ENCODE assay signal across 16 cellular contexts in the genomic region with DNA sequence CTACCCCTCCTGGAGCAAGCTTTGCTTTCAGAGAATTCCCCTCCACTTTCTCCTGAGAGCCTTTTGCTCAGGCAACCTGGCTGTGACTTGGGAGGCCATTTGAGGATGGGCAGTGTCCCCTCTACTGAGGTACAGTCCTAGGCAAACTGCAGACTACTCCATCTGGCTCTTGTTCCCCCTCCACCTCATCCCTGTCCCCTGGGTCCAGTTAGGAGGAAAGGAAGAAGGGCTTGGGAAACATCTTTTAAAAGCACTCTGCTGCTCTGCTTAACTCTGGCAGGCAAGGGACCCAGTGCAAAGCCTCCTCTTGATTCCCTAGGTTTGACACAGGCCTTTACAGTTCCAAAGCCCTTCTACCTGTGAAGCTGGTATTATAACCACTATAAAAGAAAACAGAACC.
DNase-seq lines count a peak whose midpoint lies in the region; ATAC-seq and TF ChIP-seq lines count a peak whose summit lies in the region.
"Had no signal": no experiment of that assay in that cellular context is flagged by ENCODE, and none has a peak within 500 bp of the region (broad histone marks: within the 10 kb centered on the region; RNA-seq: fewer than 3 reads in every experiment).

No MANE protein-coding gene starts in this region.

- no peaks in the 10 kb centered on the region for H4K20me1 ChIP-seq in GM23248 (ENCODE audit: insufficient read depth)

- H3K9me3 ChIP-seq in GM23248 (ENCODE audit: low read depth), result no peaks in the 10 kb centered on the region
- H3K9me3 ChIP-seq in iPS-15b (ENCODE audit: control insufficient read depth, insufficient read depth, low read length), result no peaks in the 10 kb centered on the region
- H3K9me3 ChIP-seq in tibial nerve, result no peaks in the 10 kb centered on the region
- H3K9me3 ChIP-seq: vagina had no signal

- no peak overlapping the region for H3K4me3 Mint-ChIP-seq in activated T-cell treated with anti-CD3 and anti-CD28 coated beads, Interleukin-2, amount 50 U/mL, for 4 hours
- H3K4me3 Mint-ChIP-seq: activated CD4-positive, alpha-beta memory T cell treated with anti-CD3 and anti-CD28 coated beads for 36 hours; memory B cell; stimulated activated naive CD8-positive, alpha-beta T cell treated with anti-CD3 and anti-CD28 coated beads, Interleukin-15, Interleukin-2, amounts not matched to agents 100 ng/mL and 50 ng/mL, for 24 hours had no signal

- no peaks in the 10 kb centered on the region for H3K4me1 Mint-ChIP-seq in activated T-cell treated with anti-CD3 and anti-CD28 coated beads, Interleukin-2, amount 50 U/mL, for 4 hours (ENCODE audit: low read depth)

- H3K79me2 ChIP-seq in ACC112 (ENCODE audit: control insufficient read depth, insufficient read depth, low read length, unreplicated experiment) (peaks cover 54% of the 10 kb centered on the region), GM23248 (ENCODE audit: insufficient read depth) (peaks cover 79% of the 10 kb centered on the region)
- H3K79me2 ChIP-seq: parathyroid adenoma had no signal

- TF ChIP-seq CTCF in astrocyte of the spinal cord (IDR thresholded peaks at IDR 0.05; ENCODE audit: low read depth, low read length) (no peak), tibial nerve (IDR thresholded peaks at IDR 0.05) (no peak)

- no peak for ATAC-seq in activated T-cell treated with anti-CD3 and anti-CD28 coated beads, Interleukin-2, amount 50 U/mL, for 4 hours
- ATAC-seq in HG02973 (IDR thresholded peaks at IDR 0.05; ENCODE audit: unreplicated experiment), result no peak
- ATAC-seq: activated T-cell treated with anti-CD3 and anti-CD28 coated beads, Interleukin-2, amount 50 U/mL, for 72 hours had no signal

- H3K9me2 ChIP-seq in GM23248 (ENCODE audit: insufficient read depth), result no peaks in the 10 kb centered on the region

- H2AFZ ChIP-seq in ACC112 (ENCODE audit: low read length, unreplicated experiment), result no peak overlapping the region
- H2AFZ ChIP-seq in GM23248, result no peak overlapping the region
- H2AFZ ChIP-seq: parathyroid adenoma had no signal

- H3K4me3 ChIP-seq in ACC112 (ENCODE audit: low read depth, low read length) (peak overlapping the region; percentile 76), GM23248 (peak overlapping the region; percentile 78), astrocyte of the spinal cord (ENCODE audit: low read depth, low read length) (peak overlapping the region; percentile 61), iPS-15b (ENCODE audit: low read depth, low read length) (peak overlapping the region; percentile 91), tibial nerve (no peak overlapping the region)

- H3K27ac ChIP-seq in ACC112 (ENCODE audit: low read depth, low read length) (peak overlapping the region; percentile 48), GM23248 (peak overlapping the region; percentile 76; the same call in 1 of the 2 replicates), tibial nerve (no peak overlapping the region)
- H3K27ac ChIP-seq: parathyroid adenoma had no signal

- TF ChIP-seq EP300 in tibial nerve (IDR thresholded peaks at IDR 0.05), result no peak

- H3K27me3 Mint-ChIP-seq in activated T-cell treated with anti-CD3 and anti-CD28 coated beads, Interleukin-2, amount 50 U/mL, for 4 hours (ENCODE audit: low read depth), result peaks cover 42% of the 10 kb centered on the region

- no peak for TF ChIP-seq POLR2A in tibial nerve (IDR thresholded peaks at IDR 0.05)

- H3K27me3 ChIP-seq in ACC112 (ENCODE audit: insufficient read depth, low read length) (no peaks in the 10 kb centered on the region), GM23248 (replicated peaks; ENCODE audit: insufficient read depth) (no peaks in the 10 kb centered on the region), iPS-15b (ENCODE audit: control insufficient read depth, insufficient read depth, low read length) (peaks cover 15% of the 10 kb centered on the region), tibial nerve (no peaks in the 10 kb centered on the region)
- H3K27me3 ChIP-seq: vagina had no signal

- peaks cover 38% of the 10 kb centered on the region for H3K4me1 ChIP-seq in ACC112 (ENCODE audit: control insufficient read depth, insufficient read depth, low read length, unreplicated experiment)
- H3K4me1 ChIP-seq in GM23248 (ENCODE audit: insufficient read depth), result peaks cover 38% of the 10 kb centered on the region
- peaks cover 21% of the 10 kb centered on the region for H3K4me1 ChIP-seq in iPS-15b (ENCODE audit: control insufficient read depth, insufficient read depth, low read length)
- H3K4me1 ChIP-seq in tibial nerve, result peaks cover 0 to 43% (median 17%) of the 10 kb centered on the region in 4 donors
- H3K4me1 ChIP-seq: parathyroid adenoma had no signal

- H3K9ac ChIP-seq in GM23248 (peak overlapping the region; percentile 88), iPS-15b (ENCODE audit: low read depth, low read length) (no peak overlapping the region)
- H3K9ac ChIP-seq: parathyroid adenoma had no signal

- in situ Hi-C loops in GM23248 (cut with MboI) (no loop called here), astrocyte of the spinal cord (cut with HindIII; ENCODE audit: low sequenced_read_pairs) (no loop called here)

- H3K36me3 ChIP-seq in ACC112 (ENCODE audit: insufficient read depth, low read length) (peaks cover 4% of the 10 kb centered on the region; the same call in 1 of the 2 replicates), GM23248 (ENCODE audit: low read depth) (0 out of 2 replicates have a peak, but pooled peaks cover 6% of the 10 kb centered on the region), iPS-15b (ENCODE audit: control insufficient read depth, insufficient read depth, low read length) (no peaks in the 10 kb centered on the region), tibial nerve (no peaks in the 10 kb centered on the region)
- H3K36me3 ChIP-seq: vagina had no signal

- H3F3A ChIP-seq in GM23248 (ENCODE audit: insufficient read depth), result peaks cover 30% of the 10 kb centered on the region

- no peaks in the 10 kb centered on the region for H3K36me3 Mint-ChIP-seq in activated T-cell treated with anti-CD3 and anti-CD28 coated beads, Interleukin-2, amount 50 U/mL, for 4 hours (ENCODE audit: insufficient read depth)
- H3K36me3 Mint-ChIP-seq: activated CD4-positive, alpha-beta memory T cell treated with anti-CD3 and anti-CD28 coated beads for 36 hours had no signal

- H3K4me2 ChIP-seq in GM23248 (ENCODE audit: unreplicated experiment), result peak overlapping the region; percentile 98

- no peaks in the 10 kb centered on the region for H3K9me3 Mint-ChIP-seq in activated T-cell treated with anti-CD3 and anti-CD28 coated beads, Interleukin-2, amount 50 U/mL, for 4 hours
- H3K9me3 Mint-ChIP-seq: activated CD4-positive, alpha-beta memory T cell treated with anti-CD3 and anti-CD28 coated beads for 36 hours; stimulated activated naive CD8-positive, alpha-beta T cell treated with anti-CD3 and anti-CD28 coated beads, Interleukin-15, Interleukin-2, amounts not matched to agents 100 ng/mL and 50 ng/mL, for 24 hours had no signal

- DNase-seq in GM23248 (no peak), astrocyte of the spinal cord (ENCODE audit: low read depth, low spot score) (no peak), tibial nerve (ENCODE audit: low spot score in 2 of 2) (no peak), activated gamma-delta T cell treated with Interleukin-2 at 50 U/mL for 16 hours (no peak)
- no peak for DNase-seq in activated T-cell treated with anti-CD3 and anti-CD28 coated beads, Interleukin-2, amount 50 U/mL, for 4 hours
- DNase-seq: activated CD4-positive, alpha-beta memory T cell treated with anti-CD3 and anti-CD28 coated beads for 36 hours; activated T-cell treated with anti-CD3 and anti-CD28 coated beads, Interleukin-2, amount 50 U/mL, for 72 hours; amniotic stem cell; NCI-H1048 had no signal

Comparison
In these comparisons a context has a peak if more than half of its experiments do, and no peak if none do; other contexts are left out.
1. H3K27ac ChIP-seq: peak in ACC112 (single experiment) and GM23248 (single experiment); none in tibial nerve (0 of 4).
2. H3K4me3 ChIP-seq: peak in ACC112 (single experiment), GM23248 (single experiment), astrocyte of the spinal cord (single experiment) and iPS-15b (single experiment); none in tibial nerve (0 of 4).